In genomic region chr3:99499235-99499798, GRCh38 we compare ENCODE assay signal across 8 cellular contexts.
DNase-seq lines count a peak whose midpoint lies in the region; ATAC-seq and TF ChIP-seq lines count a peak whose summit lies in the region.

No MANE protein-coding gene starts in this region.

- TF ChIP-seq POLR2A in Peyer's patch (IDR thresholded peaks at IDR 0.05) = no peak

- DNase-seq in GM12864 (ENCODE audit: low read depth) (no peak), RWPE1 (ENCODE audit: low spot score) (peak; percentile 42), foreskin melanocyte (peak; percentile 58), retina (peak; percentile 47), T-helper 9 cell (no peak), Peyer's patch (no peak)

- TF ChIP-seq CTCF in 22Rv1 (IDR thresholded peaks at IDR 0.05) (peak; percentile 85), GM12864 (IDR thresholded peaks at IDR 0.05; ENCODE audit: low read depth, low read length, missing control alignments) (peak; percentile 69), RWPE1 (conservative IDR thresholded peaks at IDR 0.05; ENCODE audit: low read depth) (peak; percentile 61), Peyer's patch (IDR thresholded peaks at IDR 0.05) (peak in 3 of 6 experiments; percentile 21 to 41 (median 31))

- no peaks in the 10 kb centered on the region for H3K27me3 ChIP-seq in Peyer's patch

- no peaks in the 10 kb centered on the region for H3K9me3 ChIP-seq in Peyer's patch

- ATAC-seq in HG02981 (IDR thresholded peaks at IDR 0.05; ENCODE audit: unreplicated experiment) = peak; percentile 55

- CTCF ChIA-PET in RWPE1 (lab: Yijun Ruan, JAX) = interaction anchor here (0.5 to 2.6 kb wide), 15 partner anchors 12 to 858 kb away, joined by 3 to 16 read pairs (median 3); partner anchors contain the start of gene COL8A1

- POLR2A ChIA-PET in RWPE1 (lab: Yijun Ruan, JAX; ENCODE audit: low non-redundant PET) = no interaction called here

- H3K36me3 ChIP-seq in Peyer's patch = no peaks in the 10 kb centered on the region

- no peak overlapping the region for H3K27ac ChIP-seq in 22Rv1
- H3K27ac ChIP-seq in RWPE1 = no peak overlapping the region
- no peak overlapping the region for H3K27ac ChIP-seq in Peyer's patch

- no peaks in the 10 kb centered on the region for H3K4me1 ChIP-seq in Peyer's patch

- H3K4me3 ChIP-seq in GM12864 (ENCODE audit: low read depth, low read length) = no peak overlapping the region
- no peak overlapping the region for H3K4me3 ChIP-seq in Peyer's patch

Comparison
In these comparisons a context has a peak if more than half of its experiments do, and no peak if none do; other contexts are left out.
1. DNase-seq: peak in RWPE1 (single experiment), foreskin melanocyte (single experiment) and retina (single experiment); none in GM12864 (single experiment), T-helper 9 cell (single experiment) and Peyer's patch (0 of 3).